ENCODE assay signal across 8 cellular contexts in the genomic region with DNA sequence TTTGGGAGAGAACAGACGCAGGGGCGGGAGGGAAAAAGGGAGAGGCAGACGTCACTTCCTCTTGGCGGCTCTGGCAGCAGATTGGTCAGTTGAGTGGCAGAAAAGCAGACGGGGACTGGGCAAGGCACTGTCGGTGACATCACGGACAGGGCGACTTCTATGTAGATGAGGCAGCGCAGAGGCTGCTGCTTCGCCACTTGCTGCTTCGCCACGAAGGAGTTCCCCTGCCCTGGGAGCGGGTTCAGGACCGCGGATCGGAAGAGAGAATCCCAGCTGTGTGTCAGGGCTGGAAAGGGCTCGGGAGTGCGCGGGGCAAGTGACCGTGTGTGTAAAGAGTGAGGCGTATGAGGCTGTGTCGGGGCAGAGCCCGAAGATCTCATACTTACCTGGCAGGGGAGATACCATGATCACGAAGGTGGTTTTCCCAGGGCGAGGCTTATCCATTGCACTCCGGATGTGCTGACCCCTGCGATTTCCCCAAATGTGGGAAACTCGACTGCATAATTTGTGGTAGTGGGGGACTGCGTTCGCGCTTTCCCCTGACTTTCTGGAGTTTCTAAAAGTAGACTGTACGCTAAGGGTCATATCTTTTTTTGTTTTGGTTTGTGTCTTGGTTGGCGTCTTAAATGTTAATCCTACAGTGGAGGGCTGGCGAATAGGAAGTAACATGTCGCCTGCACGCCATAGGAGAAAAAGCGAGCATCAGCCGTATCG. TPM values are rescaled to one million over a fixed set of nuclear protein-coding genes. Genes with fewer than 3 reads are reported as not detected.
DNase-seq lines count a peak whose midpoint lies in the region; ATAC-seq and TF ChIP-seq lines count a peak whose summit lies in the region.
"Not testable (repeated sequence)": the region's sequence is repeated elsewhere in the genome, so short reads cannot be mapped to it uniquely, and the experiment has no call there.

A gene (plus strand): TSS at position 379 of the 714 bp plus-strand sequence.

- peaks cover 21% of the 10 kb centered on the region for H3K27me3 Mint-ChIP-seq in T-helper 2 cell treated with Interferon-gamma antibody and Interleukin-4, amounts not matched to agents 5 μg/mL and 100 μg/mL, for 36 hours (ENCODE audit: low read depth)

- H3K36me3 ChIP-seq in ascending aorta; right atrium auricular region; psoas muscle (ENCODE audit: insufficient read depth in 1 of 2, low read depth in 1 of 2); urinary bladder (ENCODE audit: insufficient read depth): not testable (repeated sequence)

- H3K4me3 ChIP-seq in ascending aorta (peak within 1 kb of the TSS; percentile 46 to 63), right atrium auricular region (peak within 1 kb of the TSS; percentile 36 to 46), psoas muscle (peak within 1 kb of the TSS; percentile 47)
- not testable (repeated sequence) for H3K4me3 ChIP-seq in urinary bladder (ENCODE audit: low read depth, low read length)

- peak within 1 kb of the TSS; percentile 80 for H3K4me3 Mint-ChIP-seq in T-helper 2 cell treated with Interferon-gamma antibody and Interleukin-4, amounts not matched to agents 5 μg/mL and 100 μg/mL, for 36 hours

- H3K27ac Mint-ChIP-seq in T-helper 2 cell treated with Interferon-gamma antibody and Interleukin-4, amounts not matched to agents 5 μg/mL and 100 μg/mL, for 36 hours: peak within 1 kb of the TSS; percentile 100

- not testable (repeated sequence) for H3K9me3 ChIP-seq in ascending aorta, right atrium auricular region, psoas muscle

- H3K27ac ChIP-seq in ascending aorta (peak within 1 kb of the TSS; percentile 87 to 92), right atrium auricular region (peak within 1 kb of the TSS; percentile 87 to 89), psoas muscle (peak within 1 kb of the TSS; percentile 80), urinary bladder (ENCODE audit: low read depth) (peak within 1 kb of the TSS; percentile 88)

- not testable (repeated sequence) for TF ChIP-seq CTCF in ascending aorta (IDR thresholded peaks at IDR 0.05); right atrium auricular region (IDR thresholded peaks at IDR 0.05); psoas muscle (IDR thresholded peaks at IDR 0.05)

- intact Hi-C loops in ascending aorta (cut with DNase I); psoas muscle (cut with DNase I): not testable (repeated sequence)

- not testable (repeated sequence) for H3K36me3 Mint-ChIP-seq in T-helper 2 cell treated with Interferon-gamma antibody and Interleukin-4, amounts not matched to agents 5 μg/mL and 100 μg/mL, for 36 hours (ENCODE audit: low read depth)

- ATAC-seq in GM18508 (IDR thresholded peaks at IDR 0.05; ENCODE audit: insufficient read depth, unreplicated experiment) (peak; percentile 97), HG03025 (IDR thresholded peaks at IDR 0.05; ENCODE audit: low FRiP score, unreplicated experiment) (peak; percentile 82), psoas muscle (peak; percentile 99 to 100 (median 100))

- H3K9me3 Mint-ChIP-seq in T-helper 2 cell treated with Interferon-gamma antibody and Interleukin-4, amounts not matched to agents 5 μg/mL and 100 μg/mL, for 36 hours: not testable (repeated sequence)

- peaks cover 25% of the 10 kb centered on the region for H3K4me1 Mint-ChIP-seq in T-helper 2 cell treated with Interferon-gamma antibody and Interleukin-4, amounts not matched to agents 5 μg/mL and 100 μg/mL, for 36 hours (ENCODE audit: low read depth)

- 0% methylated on average over 21 to 28 of the region's 39 CpGs for WGBS in psoas muscle, 3 donors
- under 1% methylated on average over 30 of the region's 39 CpGs for WGBS in urinary bladder

- not testable (repeated sequence) for H3K27me3 ChIP-seq in ascending aorta; right atrium auricular region; psoas muscle (ENCODE audit: insufficient read depth in 3 of 3, low read length in 2 of 3)

- DNase-seq in NCI-H2029 treated with DMSO at 0.1 percent for 48 hours (lab: John Stamatoyannopoulos, UW) (peak; percentile 77), ascending aorta (ENCODE audit: low spot score in 2 of 2) (peak; percentile 91 to 98), right atrium auricular region (ENCODE audit: low spot score) (peak; percentile 98), psoas muscle (peak; percentile 57 to 82)
- DNase-seq in T-helper 2 cell treated with Interferon-gamma antibody and Interleukin-4, amounts not matched to agents 5 μg/mL and 100 μg/mL, for 36 hours (ENCODE audit: low spot score): peak; percentile 83

- not testable (repeated sequence) for H3K4me1 ChIP-seq in ascending aorta; right atrium auricular region; urinary bladder (ENCODE audit: insufficient read depth)
- peaks cover 14% of the 10 kb centered on the region for H3K4me1 ChIP-seq in psoas muscle

RNA-seq across cellular contexts. Expression of the gene that starts here (rescaled TPM):
- total RNA-seq in ascending aorta (under 0.01 TPM), right atrium auricular region (not detected), psoas muscle (1,000 to 10,000 TPM; 1,264 to 5,208 (median 3,151) TPM), urinary bladder (under 0.01 TPM)
- polyA plus RNA-seq in psoas muscle (not detected), urinary bladder (not detected)

Comparison
In these comparisons a context has a peak if more than half of its experiments do, and no peak if none do; other contexts are left out.
1. RNA of the gene that starts here (total RNA-seq): 1,264 to 5,208 TPM in psoas muscle; under 0.01 TPM in ascending aorta (single experiment), not detected in right atrium auricular region and under 0.01 TPM in urinary bladder (single experiment); every median in the first group is over 1,000 times any median in the second.
2. Peak in DNase-seq, H3K4me3 ChIP-seq and H3K27ac ChIP-seq in ascending aorta; RNA of the gene not detected or under 1 TPM.
3. Peak in DNase-seq, H3K4me3 ChIP-seq and H3K27ac ChIP-seq in right atrium auricular region; RNA of the gene not detected or under 1 TPM.
4. Peak in every context shown above with its lines, with median percentiles within 50 percentile points of each other: ATAC-seq, DNase-seq and H3K27ac ChIP-seq.